Comparison of ENCODE assay signal across 1 cellular context in the genomic region with DNA sequence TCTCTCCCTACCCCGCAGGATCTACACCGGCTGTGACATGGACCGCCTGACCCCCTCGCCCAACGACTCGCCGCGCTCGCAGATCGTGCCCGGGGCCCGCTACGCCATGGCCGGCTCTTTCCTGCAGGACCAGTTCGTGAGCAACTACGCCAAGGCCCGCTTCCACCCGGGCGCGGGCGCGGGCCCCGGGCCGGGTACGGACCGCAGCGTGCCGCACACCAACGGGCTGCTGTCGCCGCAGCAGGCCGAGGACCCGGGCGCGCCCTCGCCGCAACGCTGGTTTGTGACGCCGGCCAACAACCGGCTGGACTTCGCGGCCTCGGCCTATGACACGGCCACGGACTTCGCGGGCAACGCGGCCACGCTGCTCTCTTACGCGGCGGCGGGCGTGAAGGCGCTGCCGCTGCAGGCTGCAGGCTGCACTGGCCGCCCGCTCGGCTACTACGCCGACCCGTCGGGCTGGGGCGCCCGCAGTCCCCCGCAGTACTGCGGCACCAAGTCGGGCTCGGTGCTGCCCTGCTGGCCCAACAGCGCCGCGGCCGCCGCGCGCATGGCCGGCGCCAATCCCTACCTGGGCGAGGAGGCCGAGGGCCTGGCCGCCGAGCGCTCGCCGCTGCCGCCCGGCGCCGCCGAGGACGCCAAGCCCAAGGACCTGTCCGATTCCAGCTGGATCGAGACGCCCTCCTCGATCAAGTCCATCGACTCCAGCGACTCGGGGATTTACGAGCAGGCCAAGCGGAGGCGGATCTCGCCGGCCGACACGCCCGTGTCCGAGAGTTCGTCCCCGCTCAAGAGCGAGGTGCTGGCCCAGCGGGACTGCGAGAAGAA.
TF ChIP-seq lines count a peak whose summit lies in the region.

No MANE protein-coding gene starts in this region.

TF ChIP-seq in GM12878, 131 proteins besides CTCF, POLR2A, EP300 and RAD21:
- TF ChIP-seq EED (IDR thresholded peaks at IDR 0.05; ENCODE audit: low read depth), result no peak
- no peak for TF ChIP-seq ZNF274 (IDR thresholded peaks at IDR 0.05; ENCODE audit: insufficient read depth, insufficient read length)
- peak; percentile 73 for TF ChIP-seq SUZ12 (IDR thresholded peaks at IDR 0.05; ENCODE audit: unreplicated experiment)
- TF ChIP-seq ZNF24 (IDR thresholded peaks at IDR 0.05), result no peak
- no peak for TF ChIP-seq NR2C2 (IDR thresholded peaks at IDR 0.05; ENCODE audit: borderline replicate concordance, control insufficient read depth, insufficient read length, low read depth)
